15 cellular contexts compared by ENCODE assay signal in genomic region chr14:96203635-96204034, GRCh38. TPM values are rescaled to one million over a fixed set of nuclear protein-coding genes. Genes with fewer than 3 reads are reported as not detected.
DNase-seq lines count a peak whose midpoint lies in the region; TF ChIP-seq lines count a peak whose summit lies in the region.
"Had no signal": no experiment of that assay in that cellular context is flagged by ENCODE, and none has a peak within 500 bp of the region (broad histone marks: within the 10 kb centered on the region; RNA-seq: fewer than 3 reads in every experiment).

No MANE protein-coding gene starts in this region.

- H3K27me3 Mint-ChIP-seq in chondrocyte (ENCODE audit: low read depth), result peaks cover 11% of the 10 kb centered on the region
- no peaks in the 10 kb centered on the region for H3K27me3 Mint-ChIP-seq in mesothelial cell of epicardium (ENCODE audit: low read depth)
- peaks cover 11 to 16% (median 14%) of the 10 kb centered on the region in 3 donors for H3K27me3 Mint-ChIP-seq in immature natural killer cell (ENCODE audit: low read depth in 3 of 3)

- H3K9me3 Mint-ChIP-seq in chondrocyte (ENCODE audit: low read depth), result no peaks in the 10 kb centered on the region
- no peaks in the 10 kb centered on the region for H3K9me3 Mint-ChIP-seq in mesothelial cell of epicardium
- no peaks in the 10 kb centered on the region for H3K9me3 Mint-ChIP-seq in immature natural killer cell
- H3K9me3 Mint-ChIP-seq: stimulated activated naive CD8-positive, alpha-beta T cell treated with anti-CD3 and anti-CD28 coated beads, Interleukin-15, amount 100 ng/mL, for 72 hours had no signal

- H3K4me1 ChIP-seq in subcutaneous abdominal adipose tissue (ENCODE audit: control insufficient read depth in 5 of 5, insufficient read depth in 5 of 5, low read length in 5 of 5), result peaks cover 2 to 43% (median 25%) of the 10 kb centered on the region in 5 donors

- peak overlapping the region; percentile 60 for H3K27ac ChIP-seq in subcutaneous abdominal adipose tissue (ENCODE audit: low read depth, low read length)
- H3K27ac ChIP-seq: SJCRH30 had no signal

- H3K9me3 ChIP-seq in subcutaneous abdominal adipose tissue (ENCODE audit: control insufficient read depth in 5 of 5, low read length in 5 of 5), result no peaks in the 10 kb centered on the region
- H3K9me3 ChIP-seq: heart left ventricle, lower lobe of right lung, SJCRH30 had no signal

- H3K36me3 Mint-ChIP-seq in chondrocyte (ENCODE audit: low read depth) (no peaks in the 10 kb centered on the region), mesothelial cell of epicardium (no peaks in the 10 kb centered on the region), immature natural killer cell (no peaks in the 10 kb centered on the region)
- H3K36me3 Mint-ChIP-seq: CD4-positive, CD25-positive, alpha-beta regulatory T cell; IgD-negative memory B cell had no signal

- peaks cover 18% of the 10 kb centered on the region for H3K4me1 Mint-ChIP-seq in chondrocyte (ENCODE audit: low read depth)
- peaks cover 50% of the 10 kb centered on the region for H3K4me1 Mint-ChIP-seq in mesothelial cell of epicardium
- no peaks in the 10 kb centered on the region for H3K4me1 Mint-ChIP-seq in immature natural killer cell

- H3K4me3 ChIP-seq in subcutaneous abdominal adipose tissue (ENCODE audit: low read depth in 1 of 5, low read length in 5 of 5), result peak overlapping the region in 1 of 5 donors; percentile 59

- DNase-seq in LHCN-M2 (ENCODE audit: low read depth) (peak; percentile 15), chondrocyte (ENCODE audit: low spot score) (no peak), mesothelial cell of epicardium (ENCODE audit: low spot score in 2 of 2, unreplicated experiment in 2 of 2) (no peak), islet precursor cell (no peak), immature natural killer cell (no peak), GDM1 (lab: John Stamatoyannopoulos, UW) (no peak)
- DNase-seq in activated effector memory CD4-positive, alpha-beta T cell treated with Interleukin-2 at 50 U/mL for 16 hours, result no peak
- DNase-seq: activated T-cell treated with anti-CD3 and anti-CD28 coated beads, Interleukin-2, amount 50 U/mL, for 48 hours; CD4-positive, CD25-positive, alpha-beta regulatory T cell; heart left ventricle; lower lobe of right lung; stimulated activated naive CD8-positive, alpha-beta T cell treated with anti-CD3 and anti-CD28 coated beads, Interleukin-15, amount 100 ng/mL, for 72 hours had no signal

- peak overlapping the region in 2 of 5 donors; percentile 72 to 78 for H3K9ac ChIP-seq in subcutaneous abdominal adipose tissue (ENCODE audit: low read length in 5 of 5)

- no peaks in the 10 kb centered on the region for H3K36me3 ChIP-seq in subcutaneous abdominal adipose tissue (ENCODE audit: control insufficient read depth in 5 of 5, insufficient read depth in 5 of 5, low read length in 5 of 5)
- H3K36me3 ChIP-seq: heart left ventricle, lower lobe of right lung, SJCRH30 had no signal

- H3K27me3 ChIP-seq in subcutaneous abdominal adipose tissue (ENCODE audit: control insufficient read depth in 5 of 5, insufficient read depth in 4 of 5, low read length in 5 of 5), result peaks cover 7 to 34% (median 24%) of the 10 kb centered on the region in 5 donors
- H3K27me3 ChIP-seq: SJCRH30 had no signal

- TF ChIP-seq CTCF in chondrocyte (IDR thresholded peaks at IDR 0.05) (no peak), mesothelial cell of epicardium (IDR thresholded peaks at IDR 0.05; ENCODE audit: unreplicated experiment) (no peak)

- no peak overlapping the region for H3K27ac Mint-ChIP-seq in chondrocyte (ENCODE audit: unreplicated experiment)
- peak overlapping the region; percentile 85 for H3K27ac Mint-ChIP-seq in mesothelial cell of epicardium
- H3K27ac Mint-ChIP-seq in immature natural killer cell, result no peak overlapping the region
- H3K27ac Mint-ChIP-seq: stimulated activated naive CD8-positive, alpha-beta T cell treated with anti-CD3 and anti-CD28 coated beads, Interleukin-15, amount 100 ng/mL, for 72 hours had no signal

- H3K4me3 Mint-ChIP-seq in chondrocyte (ENCODE audit: unreplicated experiment) (peak overlapping the region; percentile 70), mesothelial cell of epicardium (peak overlapping the region; percentile 70), immature natural killer cell (no peak overlapping the region)
- H3K4me3 Mint-ChIP-seq: CD4-positive, CD25-positive, alpha-beta regulatory T cell; IgD-negative memory B cell had no signal

RNA-seq across cellular contexts. Expression of gene BDKRB2, which starts 1.0 kb away (rescaled TPM):
- total RNA-seq in LHCN-M2 (2014; rRNA removed) (0.06 TPM in 1 of 2 replicates, not detected in the other), chondrocyte (0.21 to 0.29 TPM (median 0.27 TPM) in 3 replicates), mesothelial cell of epicardium (10.1 to 11.5 TPM (median 11.3 TPM) in 3 replicates)
- polyA plus RNA-seq in LHCN-M2 (2012), result 0.16 TPM
- polyA plus RNA-seq in immature natural killer cell, result not detected
- total RNA-seq: CD4-positive, CD25-positive, alpha-beta regulatory T cell; SJCRH30 had no signal
- polyA plus RNA-seq: CD4-positive, CD25-positive, alpha-beta regulatory T cell; IgD-negative memory B cell had no signal

RNA-seq across cellular contexts. Expression of gene BDKRB1, which starts 52.4 kb away (rescaled TPM):
- 0.98 and 4.2 TPM in 2 replicates for total RNA-seq in LHCN-M2 (2014; rRNA removed)
- 4.2 TPM for polyA plus RNA-seq in LHCN-M2 (2012)
- total RNA-seq in chondrocyte, result not detected in 3 replicates
- total RNA-seq in mesothelial cell of epicardium, result 10.4 to 12.5 TPM (median 10.9 TPM) in 3 replicates
- polyA plus RNA-seq in immature natural killer cell, result not detected
- total RNA-seq: CD4-positive, CD25-positive, alpha-beta regulatory T cell; lower lobe of right lung had no signal
- polyA plus RNA-seq: CD4-positive, CD25-positive, alpha-beta regulatory T cell; IgD-negative memory B cell had no signal

Comparison
In these comparisons a context has a peak if more than half of its experiments do, and no peak if none do; other contexts are left out.
1. H3K4me3 Mint-ChIP-seq: peak in chondrocyte (single experiment) and mesothelial cell of epicardium (single experiment); none in immature natural killer cell (0 of 5).